1 cellular context compared by ENCODE assay signal in the genomic region with DNA sequence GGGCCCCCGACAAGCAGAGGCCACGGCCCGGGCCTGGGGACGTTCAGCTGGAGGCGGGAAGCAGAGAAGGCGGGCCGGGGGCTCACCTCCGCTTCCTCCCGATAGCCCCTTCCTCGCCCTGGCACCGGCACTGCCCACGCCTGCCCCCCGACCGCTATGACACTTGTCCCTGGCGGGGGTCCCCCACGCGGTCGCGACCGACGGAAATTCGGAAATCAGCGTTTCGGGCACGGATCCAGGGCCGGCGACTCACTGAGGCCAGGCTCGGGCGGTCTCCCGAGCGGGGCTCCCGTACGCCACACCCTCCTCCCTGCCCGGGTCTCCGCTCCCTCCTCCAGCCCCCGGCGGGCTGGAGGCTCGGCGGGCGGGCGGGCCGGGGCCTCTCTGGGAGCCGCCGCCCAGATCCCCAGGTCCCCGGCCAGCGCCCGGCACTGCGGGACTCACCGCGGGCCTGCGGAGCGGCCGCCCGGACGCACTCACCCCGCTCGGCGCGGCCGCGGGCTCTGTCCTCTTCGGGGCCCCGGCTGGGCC.
TF ChIP-seq lines count a peak whose summit lies in the region.

No MANE protein-coding gene starts in this region.

TF ChIP-seq in HepG2, 621 proteins besides CTCF, POLR2A, EP300 and RAD21 (continued from another document and continues in another):
- TF ChIP-seq, protein P1, sequence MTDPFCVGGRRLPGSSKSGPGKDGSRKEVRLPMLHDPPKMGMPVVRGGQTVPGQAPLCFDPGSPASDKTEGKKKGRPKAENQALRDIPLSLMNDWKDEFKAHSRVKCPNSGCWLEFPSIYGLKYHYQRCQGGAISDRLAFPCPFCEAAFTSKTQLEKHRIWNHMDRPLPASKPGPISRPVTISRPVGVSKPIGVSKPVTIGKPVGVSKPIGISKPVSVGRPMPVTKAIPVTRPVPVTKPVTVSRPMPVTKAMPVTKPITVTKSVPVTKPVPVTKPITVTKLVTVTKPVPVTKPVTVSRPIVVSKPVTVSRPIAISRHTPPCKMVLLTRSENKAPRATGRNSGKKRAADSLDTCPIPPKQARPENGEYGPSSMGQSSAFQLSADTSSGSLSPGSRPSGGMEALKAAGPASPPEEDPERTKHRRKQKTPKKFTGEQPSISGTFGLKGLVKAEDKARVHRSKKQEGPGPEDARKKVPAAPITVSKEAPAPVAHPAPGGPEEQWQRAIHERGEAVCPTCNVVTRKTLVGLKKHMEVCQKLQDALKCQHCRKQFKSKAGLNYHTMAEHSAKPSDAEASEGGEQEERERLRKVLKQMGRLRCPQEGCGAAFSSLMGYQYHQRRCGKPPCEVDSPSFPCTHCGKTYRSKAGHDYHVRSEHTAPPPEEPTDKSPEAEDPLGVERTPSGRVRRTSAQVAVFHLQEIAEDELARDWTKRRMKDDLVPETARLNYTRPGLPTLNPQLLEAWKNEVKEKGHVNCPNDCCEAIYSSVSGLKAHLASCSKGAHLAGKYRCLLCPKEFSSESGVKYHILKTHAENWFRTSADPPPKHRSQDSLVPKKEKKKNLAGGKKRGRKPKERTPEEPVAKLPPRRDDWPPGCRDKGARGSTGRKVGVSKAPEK (CRISPR knock-in tag; IDR thresholded peaks at IDR 0.05; ENCODE audit: borderline replicate concordance) = no peak
- TF ChIP-seq ZNF34 (CRISPR knock-in tag; IDR thresholded peaks at IDR 0.05; ENCODE audit: borderline replicate concordance) (no peak), TOPORS (CRISPR knock-in tag; IDR thresholded peaks at IDR 0.05) (no peak), ISX (CRISPR knock-in tag; conservative IDR thresholded peaks at IDR 0.05) (no peak), ZNF33B (CRISPR knock-in tag; IDR thresholded peaks at IDR 0.05) (no peak), ZNF605 (CRISPR knock-in tag; IDR thresholded peaks at IDR 0.05) (peak; percentile 53; the same call in 1 of the 2 replicates), TBX2 (CRISPR knock-in tag; IDR thresholded peaks at IDR 0.05; ENCODE audit: borderline replicate concordance) (0 out of 2 replicates have a peak, but pooled peaks have one; percentile 22), HNRNPLL (IDR thresholded peaks at IDR 0.05; ENCODE audit: low read depth, low read length, poor library complexity, severe bottlenecking) (peak; percentile 34), ZNF775 (CRISPR knock-in tag; IDR thresholded peaks at IDR 0.05; ENCODE audit: borderline replicate concordance) (no peak), TAF1 (CRISPR knock-in tag; IDR thresholded peaks at IDR 0.05) (peak; percentile 24; the same call in 1 of the 2 replicates), GPN1 (CRISPR knock-in tag; IDR thresholded peaks at IDR 0.05; ENCODE audit: borderline replicate concordance) (no peak), ZNF329 (CRISPR knock-in tag; IDR thresholded peaks at IDR 0.05; ENCODE audit: low read depth) (no peak), ZNF432 (CRISPR knock-in tag; IDR thresholded peaks at IDR 0.05; ENCODE audit: borderline replicate concordance) (no peak), ZNF773 (CRISPR knock-in tag; IDR thresholded peaks at IDR 0.05; ENCODE audit: borderline replicate concordance) (no peak), NCOA5 (CRISPR knock-in tag; IDR thresholded peaks at IDR 0.05) (no peak), TCF12 (IDR thresholded peaks at IDR 0.05) (no peak), TCF12 (CRISPR knock-in tag; IDR thresholded peaks at IDR 0.05) (no peak), BRD4 (CRISPR knock-in tag; IDR thresholded peaks at IDR 0.05) (peak; percentile 17; the same call in 1 of the 2 replicates), RXRA (CRISPR knock-in tag; IDR thresholded peaks at IDR 0.05) (no peak), ZFP1 (CRISPR knock-in tag; IDR thresholded peaks at IDR 0.05) (no peak), HOXA5 (CRISPR knock-in tag; IDR thresholded peaks at IDR 0.05) (no peak), RBFOX2 (IDR thresholded peaks at IDR 0.05; ENCODE audit: low read depth, low read length) (peak; percentile 50; the same call in 1 of the 2 replicates), ZNF749 (CRISPR knock-in tag; IDR thresholded peaks at IDR 0.05; ENCODE audit: borderline replicate concordance) (no peak)
- TF ChIP-seq, protein P2, sequence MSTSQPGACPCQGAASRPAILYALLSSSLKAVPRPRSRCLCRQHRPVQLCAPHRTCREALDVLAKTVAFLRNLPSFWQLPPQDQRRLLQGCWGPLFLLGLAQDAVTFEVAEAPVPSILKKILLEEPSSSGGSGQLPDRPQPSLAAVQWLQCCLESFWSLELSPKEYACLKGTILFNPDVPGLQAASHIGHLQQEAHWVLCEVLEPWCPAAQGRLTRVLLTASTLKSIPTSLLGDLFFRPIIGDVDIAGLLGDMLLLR (CRISPR knock-in tag; IDR thresholded peaks at IDR 0.05) = no peak
- TF ChIP-seq, protein P3, sequence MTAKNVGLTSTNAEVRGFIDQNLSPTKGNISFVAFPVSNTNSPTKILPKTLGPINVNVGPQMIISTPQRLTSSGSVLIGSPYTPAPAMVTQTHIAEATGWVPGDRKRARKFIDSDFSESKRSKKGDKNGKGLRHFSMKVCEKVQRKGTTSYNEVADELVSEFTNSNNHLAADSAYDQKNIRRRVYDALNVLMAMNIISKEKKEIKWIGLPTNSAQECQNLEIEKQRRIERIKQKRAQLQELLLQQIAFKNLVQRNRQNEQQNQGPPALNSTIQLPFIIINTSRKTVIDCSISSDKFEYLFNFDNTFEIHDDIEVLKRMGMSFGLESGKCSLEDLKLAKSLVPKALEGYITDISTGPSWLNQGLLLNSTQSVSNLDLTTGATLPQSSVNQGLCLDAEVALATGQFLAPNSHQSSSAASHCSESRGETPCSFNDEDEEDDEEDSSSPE (CRISPR knock-in tag; IDR thresholded peaks at IDR 0.05) = 0 out of 2 replicates have a peak, but pooled peaks have one; percentile 19
- TF ChIP-seq, protein P4, sequence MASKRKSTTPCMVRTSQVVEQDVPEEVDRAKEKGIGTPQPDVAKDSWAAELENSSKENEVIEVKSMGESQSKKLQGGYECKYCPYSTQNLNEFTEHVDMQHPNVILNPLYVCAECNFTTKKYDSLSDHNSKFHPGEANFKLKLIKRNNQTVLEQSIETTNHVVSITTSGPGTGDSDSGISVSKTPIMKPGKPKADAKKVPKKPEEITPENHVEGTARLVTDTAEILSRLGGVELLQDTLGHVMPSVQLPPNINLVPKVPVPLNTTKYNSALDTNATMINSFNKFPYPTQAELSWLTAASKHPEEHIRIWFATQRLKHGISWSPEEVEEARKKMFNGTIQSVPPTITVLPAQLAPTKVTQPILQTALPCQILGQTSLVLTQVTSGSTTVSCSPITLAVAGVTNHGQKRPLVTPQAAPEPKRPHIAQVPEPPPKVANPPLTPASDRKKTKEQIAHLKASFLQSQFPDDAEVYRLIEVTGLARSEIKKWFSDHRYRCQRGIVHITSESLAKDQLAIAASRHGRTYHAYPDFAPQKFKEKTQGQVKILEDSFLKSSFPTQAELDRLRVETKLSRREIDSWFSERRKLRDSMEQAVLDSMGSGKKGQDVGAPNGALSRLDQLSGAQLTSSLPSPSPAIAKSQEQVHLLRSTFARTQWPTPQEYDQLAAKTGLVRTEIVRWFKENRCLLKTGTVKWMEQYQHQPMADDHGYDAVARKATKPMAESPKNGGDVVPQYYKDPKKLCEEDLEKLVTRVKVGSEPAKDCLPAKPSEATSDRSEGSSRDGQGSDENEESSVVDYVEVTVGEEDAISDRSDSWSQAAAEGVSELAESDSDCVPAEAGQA (IDR thresholded peaks at IDR 0.05; ENCODE audit: low read depth) = no peak
- TF ChIP-seq, protein P4 (CRISPR knock-in tag; IDR thresholded peaks at IDR 0.05; ENCODE audit: borderline replicate concordance) = peak; percentile 27; the same call in 1 of the 2 replicates
- TF ChIP-seq, protein P5, sequence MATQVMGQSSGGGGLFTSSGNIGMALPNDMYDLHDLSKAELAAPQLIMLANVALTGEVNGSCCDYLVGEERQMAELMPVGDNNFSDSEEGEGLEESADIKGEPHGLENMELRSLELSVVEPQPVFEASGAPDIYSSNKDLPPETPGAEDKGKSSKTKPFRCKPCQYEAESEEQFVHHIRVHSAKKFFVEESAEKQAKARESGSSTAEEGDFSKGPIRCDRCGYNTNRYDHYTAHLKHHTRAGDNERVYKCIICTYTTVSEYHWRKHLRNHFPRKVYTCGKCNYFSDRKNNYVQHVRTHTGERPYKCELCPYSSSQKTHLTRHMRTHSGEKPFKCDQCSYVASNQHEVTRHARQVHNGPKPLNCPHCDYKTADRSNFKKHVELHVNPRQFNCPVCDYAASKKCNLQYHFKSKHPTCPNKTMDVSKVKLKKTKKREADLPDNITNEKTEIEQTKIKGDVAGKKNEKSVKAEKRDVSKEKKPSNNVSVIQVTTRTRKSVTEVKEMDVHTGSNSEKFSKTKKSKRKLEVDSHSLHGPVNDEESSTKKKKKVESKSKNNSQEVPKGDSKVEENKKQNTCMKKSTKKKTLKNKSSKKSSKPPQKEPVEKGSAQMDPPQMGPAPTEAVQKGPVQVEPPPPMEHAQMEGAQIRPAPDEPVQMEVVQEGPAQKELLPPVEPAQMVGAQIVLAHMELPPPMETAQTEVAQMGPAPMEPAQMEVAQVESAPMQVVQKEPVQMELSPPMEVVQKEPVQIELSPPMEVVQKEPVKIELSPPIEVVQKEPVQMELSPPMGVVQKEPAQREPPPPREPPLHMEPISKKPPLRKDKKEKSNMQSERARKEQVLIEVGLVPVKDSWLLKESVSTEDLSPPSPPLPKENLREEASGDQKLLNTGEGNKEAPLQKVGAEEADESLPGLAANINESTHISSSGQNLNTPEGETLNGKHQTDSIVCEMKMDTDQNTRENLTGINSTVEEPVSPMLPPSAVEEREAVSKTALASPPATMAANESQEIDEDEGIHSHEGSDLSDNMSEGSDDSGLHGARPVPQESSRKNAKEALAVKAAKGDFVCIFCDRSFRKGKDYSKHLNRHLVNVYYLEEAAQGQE (IDR thresholded peaks at IDR 0.05; ENCODE audit: borderline replicate concordance in 1 of 2, low read depth in 1 of 2, low read length in 2 of 2) = no peak
- TF ChIP-seq, protein P6, sequence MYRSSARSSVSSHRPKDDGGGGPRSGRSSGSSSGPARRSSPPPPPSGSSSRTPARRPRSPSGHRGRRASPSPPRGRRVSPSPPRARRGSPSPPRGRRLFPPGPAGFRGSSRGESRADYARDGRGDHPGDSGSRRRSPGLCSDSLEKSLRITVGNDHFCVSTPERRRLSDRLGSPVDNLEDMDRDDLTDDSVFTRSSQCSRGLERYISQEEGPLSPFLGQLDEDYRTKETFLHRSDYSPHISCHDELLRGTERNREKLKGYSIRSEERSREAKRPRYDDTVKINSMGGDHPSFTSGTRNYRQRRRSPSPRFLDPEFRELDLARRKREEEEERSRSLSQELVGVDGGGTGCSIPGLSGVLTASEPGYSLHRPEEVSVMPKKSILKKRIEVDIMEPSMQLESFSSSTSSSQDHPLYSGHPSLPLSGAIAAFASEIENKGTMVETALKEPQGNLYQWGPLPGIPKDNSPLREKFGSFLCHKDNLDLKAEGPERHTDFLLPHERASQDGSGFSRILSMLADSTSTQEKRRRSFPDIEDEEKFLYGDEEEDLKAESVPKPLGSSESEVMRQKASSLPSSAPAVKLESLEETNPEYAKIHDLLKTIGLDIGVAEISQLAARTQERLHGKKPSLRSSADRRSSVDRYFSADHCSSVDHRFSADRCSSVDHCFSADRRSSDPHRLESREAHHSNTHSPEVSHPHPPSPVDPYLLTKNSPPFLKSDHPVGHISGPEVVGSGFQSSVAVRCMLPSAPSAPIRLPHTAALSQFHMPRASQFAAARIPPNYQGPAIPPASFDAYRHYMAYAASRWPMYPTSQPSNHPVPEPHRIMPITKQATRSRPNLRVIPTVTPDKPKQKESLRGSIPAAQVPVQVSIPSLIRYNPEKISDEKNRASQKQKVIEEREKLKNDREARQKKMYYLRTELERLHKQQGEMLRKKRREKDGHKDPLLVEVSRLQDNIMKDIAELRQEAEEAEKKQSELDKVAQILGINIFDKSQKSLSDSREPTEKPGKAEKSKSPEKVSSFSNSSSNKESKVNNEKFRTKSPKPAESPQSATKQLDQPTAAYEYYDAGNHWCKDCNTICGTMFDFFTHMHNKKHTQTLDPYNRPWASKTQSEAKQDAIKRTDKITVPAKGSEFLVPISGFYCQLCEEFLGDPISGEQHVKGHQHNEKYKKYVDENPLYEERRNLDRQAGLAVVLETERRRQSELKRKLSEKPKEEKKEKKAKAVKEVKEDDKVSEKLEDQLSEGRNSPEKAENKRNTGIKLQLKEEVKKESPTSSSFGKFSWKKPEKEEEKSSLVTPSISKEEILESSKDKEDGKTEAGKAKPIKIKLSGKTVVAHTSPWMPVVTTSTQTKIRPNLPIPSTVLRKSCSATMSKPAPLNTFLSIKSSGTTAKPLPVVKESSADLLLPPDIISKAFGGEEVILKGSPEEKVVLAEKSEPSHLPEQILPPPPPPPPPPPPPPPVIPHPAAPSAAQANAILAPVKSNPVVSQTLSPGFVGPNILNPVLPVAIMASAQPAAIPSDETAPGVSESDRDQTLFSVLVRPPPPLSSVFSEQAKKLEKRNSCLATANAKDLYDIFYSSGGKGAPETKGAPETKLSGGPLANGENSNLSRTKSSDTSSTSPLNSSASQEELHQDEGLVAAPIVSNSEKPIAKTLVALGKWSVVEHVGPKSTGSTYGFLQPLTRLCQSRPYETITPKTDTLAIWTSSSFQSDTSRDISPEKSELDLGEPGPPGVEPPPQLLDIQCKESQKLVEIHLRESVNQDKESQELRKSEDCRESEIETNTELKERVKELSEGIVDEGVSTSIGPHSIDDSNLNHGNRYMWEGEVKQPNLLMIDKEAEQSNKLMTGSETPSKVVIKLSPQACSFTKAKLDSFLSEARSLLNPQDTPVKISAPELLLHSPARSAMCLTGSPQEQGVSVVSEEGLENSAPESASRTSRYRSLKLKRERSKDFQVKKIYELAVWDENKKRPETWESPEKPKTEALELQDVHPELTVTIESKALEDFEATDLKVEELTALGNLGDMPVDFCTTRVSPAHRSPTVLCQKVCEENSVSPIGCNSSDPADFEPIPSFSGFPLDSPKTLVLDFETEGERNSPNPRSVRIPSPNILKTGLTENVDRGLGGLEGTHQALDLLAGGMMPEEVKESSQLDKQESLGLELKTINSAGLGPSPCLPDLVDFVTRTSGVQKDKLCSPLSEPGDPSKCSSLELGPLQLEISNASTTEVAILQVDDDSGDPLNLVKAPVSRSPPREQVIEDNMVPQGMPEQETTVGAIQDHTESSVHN (CRISPR knock-in tag; IDR thresholded peaks at IDR 0.05) = no peak
- TF ChIP-seq, protein P7, sequence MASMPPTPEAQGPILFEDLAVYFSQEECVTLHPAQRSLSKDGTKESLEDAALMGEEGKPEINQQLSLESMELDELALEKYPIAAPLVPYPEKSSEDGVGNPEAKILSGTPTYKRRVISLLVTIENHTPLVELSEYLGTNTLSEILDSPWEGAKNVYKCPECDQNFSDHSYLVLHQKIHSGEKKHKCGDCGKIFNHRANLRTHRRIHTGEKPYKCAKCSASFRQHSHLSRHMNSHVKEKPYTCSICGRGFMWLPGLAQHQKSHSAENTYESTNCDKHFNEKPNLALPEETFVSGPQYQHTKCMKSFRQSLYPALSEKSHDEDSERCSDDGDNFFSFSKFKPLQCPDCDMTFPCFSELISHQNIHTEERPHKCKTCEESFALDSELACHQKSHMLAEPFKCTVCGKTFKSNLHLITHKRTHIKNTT (CRISPR knock-in tag; IDR thresholded peaks at IDR 0.05) = no peak
